30 cellular contexts compared by ENCODE assay signal in genomic region chr1:5911157-5911556, GRCh38.
A peak's percentile ranks its signal among the peaks of the same experiment; 100 is the strongest.
DNase-seq lines count a peak whose midpoint lies in the region; ATAC-seq and TF ChIP-seq lines count a peak whose summit lies in the region.
"Had no signal": no experiment of that assay in that cellular context is flagged by ENCODE, and none has a peak within 500 bp of the region (broad histone marks: within the 10 kb centered on the region; RNA-seq: fewer than 3 reads in every experiment).

No MANE protein-coding gene starts in this region.

- H3K4me1 Mint-ChIP-seq in H9 (peaks cover 26 to 29% of the 10 kb centered on the region in 2 experiments), endodermal cell (peaks cover 2% of the 10 kb centered on the region), type B pancreatic cell (ENCODE audit: unreplicated experiment) (peaks cover 26% of the 10 kb centered on the region)
- H3K4me1 Mint-ChIP-seq in stimulated activated naive B cell treated with anti-CD40 and anti-IgM and Interleukin-4, amounts not matched to agents 10 μg/mL and 1 μg/mL and 100 μg/mL, for 72 hours, result peaks cover 6 to 9% of the 10 kb centered on the region in 2 donors
- H3K4me1 Mint-ChIP-seq: CD14-positive monocyte had no signal

- no peak overlapping the region for H3K4me3 ChIP-seq in endodermal cell (ENCODE audit: low read length)
- H3K4me3 ChIP-seq: A549 had no signal

- H3K9me3 ChIP-seq in H9 (ENCODE audit: control insufficient read depth, low read depth, low read length), result no peaks in the 10 kb centered on the region
- no peaks in the 10 kb centered on the region for H3K9me3 ChIP-seq in endodermal cell (ENCODE audit: control insufficient read depth, low read length)
- H3K9me3 ChIP-seq: A549 had no signal

- no peak overlapping the region for H3K18ac ChIP-seq in H9 (ENCODE audit: insufficient read length, low read depth, low read length)

- no peaks in the 10 kb centered on the region for H3K36me3 ChIP-seq in endodermal cell (ENCODE audit: control insufficient read depth, insufficient read depth, low read length)

- H4K8ac ChIP-seq in H9 (replicated peaks; ENCODE audit: insufficient read length, low read depth, low read length), result no peak overlapping the region

- H3T11ph ChIP-seq in H9 (ENCODE audit: low read length), result no peak overlapping the region

- H2BK20ac ChIP-seq in H9 (ENCODE audit: low read depth, low read length, poor library complexity, severe bottlenecking), result no peak overlapping the region

- H3K27ac ChIP-seq in H9 (ENCODE audit: insufficient read length, low read depth, low read length) (no peak overlapping the region), endodermal cell (ENCODE audit: low read depth, low read length) (no peak overlapping the region)
- H3K27ac ChIP-seq: A549, HL-60, KMS-11, RWPE1 had no signal

- no peaks in the 10 kb centered on the region for H3K23me2 ChIP-seq in H9 (ENCODE audit: insufficient read length, low read depth, low read length, poor library complexity, severe bottlenecking)

- H3K36me3 Mint-ChIP-seq in H9 (ENCODE audit: insufficient read depth in 1 of 3, low read depth in 3 of 3) (peaks cover 0 to 3% (median 0%) of the 10 kb centered on the region in 3 experiments; a peak in 3 of 7 replicates), endodermal cell (ENCODE audit: low read depth) (peaks cover 9% of the 10 kb centered on the region), type B pancreatic cell (peaks cover 9% of the 10 kb centered on the region)
- H3K36me3 Mint-ChIP-seq in stimulated activated naive B cell treated with anti-CD40 and anti-IgM and Interleukin-4, amounts not matched to agents 10 μg/mL and 1 μg/mL and 100 μg/mL, for 72 hours, result peaks cover 7 to 20% of the 10 kb centered on the region in 2 donors

- no peaks in the 10 kb centered on the region for H3K4me1 ChIP-seq in H9 (ENCODE audit: insufficient read depth, low read length)
- no peaks in the 10 kb centered on the region for H3K4me1 ChIP-seq in endodermal cell (ENCODE audit: control insufficient read depth, insufficient read depth, low read length)
- H3K4me1 ChIP-seq: A549 had no signal

- H3K27me3 ChIP-seq in H9 (ENCODE audit: insufficient read depth, low read length) (no peaks in the 10 kb centered on the region), endodermal cell (ENCODE audit: control insufficient read depth, insufficient read depth, low read length, poor library complexity, severe bottlenecking) (no peaks in the 10 kb centered on the region)

- H3K4me2 ChIP-seq in H9 (ENCODE audit: insufficient read depth, insufficient read length, low read length), result no peak overlapping the region
- H3K4me2 ChIP-seq: A549, KMS-11 had no signal

- H3K23ac ChIP-seq in H9 (ENCODE audit: insufficient read length, low read depth, low read length), result no peak overlapping the region

- peak; percentile 20 for DNase-seq in activated CD8-positive, alpha-beta memory T cell treated with anti-CD3 and anti-CD28 coated beads, Interleukin-2, amount 50 U/mL, for 48 hours
- DNase-seq in activated CD8-positive, alpha-beta memory T cell treated with anti-CD3 and anti-CD28 coated beads, Interleukin-2, amount 50 U/mL, for 4 hours, result no peak
- DNase-seq in H9 (no peak), endodermal cell (peak; percentile 37), type B pancreatic cell (ENCODE audit: extremely low spot score, unreplicated experiment) (peak; percentile 24), OCI-M2 (lab: John Stamatoyannopoulos, UW; ENCODE audit: unreplicated experiment) (no peak)
- DNase-seq in stimulated activated naive B cell treated with anti-CD40 and anti-IgM and Interleukin-4, amounts not matched to agents 10 μg/mL and 1 μg/mL and 100 μg/mL, for 72 hours, result no peak
- DNase-seq: Calu3; DMS153; DND-41; GOT3; NCI-H1092; NCI-H1417 treated with DMSO at 0.1 percent for 48 hours; NCI-H1694 treated with DMSO at 0.1 percent for 48 hours; NCI-H2081; NCI-H2171; NCI-H446 treated with DMSO at 0.1 percent for 48 hours; NCI-H526; NCI-H82; NK-92 treated with Interleukin-12 subunit alpha and Interleukin-12 subunit beta, amount 100 ng/mL, for 24 hours; SHP77 had no signal

- H2AFZ ChIP-seq in H9 (ENCODE audit: low read length), result no peak overlapping the region

- H3K9ac ChIP-seq in H9 (ENCODE audit: extremely low read depth, insufficient read length, low read length) (no peak overlapping the region), endodermal cell (ENCODE audit: extremely low read depth, low read length, poor library complexity, severe bottlenecking) (no peak overlapping the region)
- H3K9ac ChIP-seq: KMS-11 had no signal

- no peak overlapping the region for H2BK5ac ChIP-seq in H9 (ENCODE audit: insufficient read length, low read length)

- H3K79me1 ChIP-seq in H9 (ENCODE audit: insufficient read depth, low read depth, low read length, poor library complexity, severe bottlenecking), result no peaks in the 10 kb centered on the region

- no peak overlapping the region for H2BK12ac ChIP-seq in H9 (ENCODE audit: insufficient read length, low read depth, low read length)

- H2BK120ac ChIP-seq in H9 (ENCODE audit: low read depth, low read length, poor library complexity, severe bottlenecking), result no peak overlapping the region

- no peaks in the 10 kb centered on the region for H3K79me2 ChIP-seq in H9 (ENCODE audit: insufficient read depth, low read length)

- H2AK5ac ChIP-seq in H9 (ENCODE audit: insufficient read length, low read length), result no peak overlapping the region

- no peak overlapping the region for H4K5ac ChIP-seq in H9 (ENCODE audit: insufficient read length, low read depth, low read length)

- TF ChIP-seq CTCF in H9 (conservative IDR thresholded peaks at IDR 0.05) (no peak), endodermal cell (conservative IDR thresholded peaks at IDR 0.05) (no peak), type B pancreatic cell (conservative IDR thresholded peaks at IDR 0.05) (no peak)

- H3K27ac Mint-ChIP-seq in H9 (peak overlapping the region in 2 of 3 experiments; percentile 43 to 71; a peak in 2 of 7 replicates), endodermal cell (no peak overlapping the region), type B pancreatic cell (no peak overlapping the region)
- no peak overlapping the region for H3K27ac Mint-ChIP-seq in stimulated activated naive B cell treated with anti-CD40 and anti-IgM and Interleukin-4, amounts not matched to agents 10 μg/mL and 1 μg/mL and 100 μg/mL, for 72 hours
- H3K27ac Mint-ChIP-seq: IgD-negative memory B cell had no signal

- no peak for ATAC-seq in HG03521 (IDR thresholded peaks at IDR 0.05; ENCODE audit: unreplicated experiment)
- no peak for ATAC-seq in stimulated activated naive B cell treated with anti-CD40 and anti-IgM and Interleukin-4, amounts not matched to agents 10 μg/mL and 1 μg/mL and 100 μg/mL, for 72 hours (replicated peaks)
- ATAC-seq: A549, HCT116, Panc1 had no signal

- H3K4ac ChIP-seq in H9 (ENCODE audit: low read depth, low read length), result no peak overlapping the region

- H3K14ac ChIP-seq in H9 (ENCODE audit: insufficient read depth, low read length), result no peak overlapping the region

- H3K27me3 Mint-ChIP-seq in H9 (ENCODE audit: low read depth) (no peaks in the 10 kb centered on the region; the same call in 1 of the 2 replicates), endodermal cell (ENCODE audit: insufficient read depth) (no peaks in the 10 kb centered on the region), type B pancreatic cell (no peaks in the 10 kb centered on the region)
- no peaks in the 10 kb centered on the region for H3K27me3 Mint-ChIP-seq in stimulated activated naive B cell treated with anti-CD40 and anti-IgM and Interleukin-4, amounts not matched to agents 10 μg/mL and 1 μg/mL and 100 μg/mL, for 72 hours
- H3K27me3 Mint-ChIP-seq: IgD-negative memory B cell had no signal

- no peak overlapping the region for H3K56ac ChIP-seq in H9 (ENCODE audit: insufficient read length, low read depth, low read length)

- H2BK15ac ChIP-seq in H9 (ENCODE audit: low read depth, low read length), result no peak overlapping the region

- H3K4me3 Mint-ChIP-seq in H9, result no peak overlapping the region
- H3K4me3 Mint-ChIP-seq in endodermal cell, result no peak overlapping the region
- H3K4me3 Mint-ChIP-seq in type B pancreatic cell, result no peak overlapping the region
- H3K4me3 Mint-ChIP-seq in stimulated activated naive B cell treated with anti-CD40 and anti-IgM and Interleukin-4, amounts not matched to agents 10 μg/mL and 1 μg/mL and 100 μg/mL, for 72 hours, result no peak overlapping the region
- H3K4me3 Mint-ChIP-seq: CD14-positive monocyte, IgD-negative memory B cell had no signal

- WGBS in H9 (ENCODE audit: extremely low coverage, insufficient read length, low lambda C conversion rate), result no CpG with 5 or more reads among the region's 14 CpGs
- 94 to 95% methylated on average over 12 to 14 of the region's 14 CpGs for WGBS in endodermal cell (ENCODE audit: insufficient coverage in 1 of 2, insufficient read length in 1 of 2), 2 experiments

- H4K91ac ChIP-seq in H9 (ENCODE audit: insufficient read length, low read depth, low read length), result no peak overlapping the region

- H4K20me1 ChIP-seq in H9 (ENCODE audit: control insufficient read depth, insufficient read depth, insufficient read length), result no peaks in the 10 kb centered on the region

- no peaks in the 10 kb centered on the region for H3K9me3 Mint-ChIP-seq in H9
- no peaks in the 10 kb centered on the region for H3K9me3 Mint-ChIP-seq in endodermal cell
- no peaks in the 10 kb centered on the region for H3K9me3 Mint-ChIP-seq in type B pancreatic cell
- H3K9me3 Mint-ChIP-seq in stimulated activated naive B cell treated with anti-CD40 and anti-IgM and Interleukin-4, amounts not matched to agents 10 μg/mL and 1 μg/mL and 100 μg/mL, for 72 hours, result no peaks in the 10 kb centered on the region
- H3K9me3 Mint-ChIP-seq: IgD-negative memory B cell had no signal

Comparison
In these comparisons a context has a peak if more than half of its experiments do, and no peak if none do; other contexts are left out.
1. DNase-seq: peak in activated CD8-positive, alpha-beta memory T cell treated with anti-CD3 and anti-CD28 coated beads, Interleukin-2, amount 50 U/mL, for 48 hours (single experiment), endodermal cell (single experiment) and type B pancreatic cell (single experiment); none in activated CD8-positive, alpha-beta memory T cell treated with anti-CD3 and anti-CD28 coated beads, Interleukin-2, amount 50 U/mL, for 4 hours (single experiment), H9 (single experiment), OCI-M2 (single experiment) and stimulated activated naive B cell treated with anti-CD40 and anti-IgM and Interleukin-4, amounts not matched to agents 10 μg/mL and 1 μg/mL and 100 μg/mL, for 72 hours (single experiment).
2. H3K27ac Mint-ChIP-seq: peak in H9 (2 of 3); none in endodermal cell (single experiment), type B pancreatic cell (single experiment) and stimulated activated naive B cell treated with anti-CD40 and anti-IgM and Interleukin-4, amounts not matched to agents 10 μg/mL and 1 μg/mL and 100 μg/mL, for 72 hours (single experiment).